Comparison of ENCODE assay signal across 7 cellular contexts in the genomic region with DNA sequence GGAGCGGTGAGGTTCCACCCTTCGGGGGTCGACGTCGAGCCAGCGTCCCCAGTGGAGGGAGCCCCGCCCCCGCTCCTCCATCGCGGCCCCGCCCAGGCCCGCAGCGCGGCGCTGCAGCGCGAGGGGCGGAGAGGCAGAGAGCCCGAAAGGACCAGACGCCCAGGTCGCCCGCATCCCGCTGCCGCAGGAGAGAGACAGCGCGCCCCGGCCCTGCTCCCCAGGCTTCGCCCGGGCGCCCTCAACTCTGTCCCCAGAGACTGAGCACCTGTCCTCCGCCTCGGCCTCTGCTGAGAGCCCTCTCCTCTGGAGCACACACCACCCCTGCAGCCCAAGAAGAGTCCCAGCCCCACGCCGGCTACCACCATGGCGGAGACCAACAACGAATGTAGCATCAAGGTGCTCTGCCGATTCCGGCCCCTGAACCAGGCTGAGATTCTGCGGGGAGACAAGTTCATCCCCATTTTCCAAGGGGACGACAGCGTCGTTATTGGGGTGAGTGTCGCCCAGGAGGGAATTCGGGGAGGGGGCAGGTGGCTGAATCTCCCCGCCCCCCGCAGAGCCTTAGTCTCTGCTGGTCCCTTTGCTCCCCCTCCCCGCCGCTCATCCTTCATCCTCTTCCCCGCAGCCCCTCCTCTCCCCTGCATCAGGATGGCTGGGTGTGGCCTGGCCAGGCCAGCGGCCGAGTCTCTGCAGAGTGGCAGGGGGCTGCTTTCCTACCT. TPM values are rescaled to one million over a fixed set of nuclear protein-coding genes. Genes with fewer than 3 reads are reported as not detected.
A peak's percentile ranks its signal among the peaks of the same experiment; 100 is the strongest.
DNase-seq lines count a peak whose midpoint lies in the region; FAIRE-seq and TF ChIP-seq lines count a peak whose summit lies in the region.

A gene (plus strand): TSS at position 136 of the 719 bp plus-strand sequence. CDS start 228 bp downstream, at position 364.

- intact Hi-C loops in tibial artery (cut with DNase I; ENCODE audit: low total_unique reads) = no loop called here

- H3K27ac ChIP-seq in tibial artery = peak within 1 kb of the TSS in 1 of 2 donors; percentile 11

- H3K4me3 Mint-ChIP-seq in osteocyte (ENCODE audit: unreplicated experiment) = peak within 1 kb of the TSS; percentile 67

- FAIRE-seq in GM12892 (lab: Jason Lieb, UNC) = peak; percentile 66
- no peak for FAIRE-seq in RCC 7860 (lab: Jason Lieb, UNC)

- TF ChIP-seq POLR2A in GM12892 (IDR thresholded peaks at IDR 0.05; ENCODE audit: low read depth, low read length) = no peak

- H3K27me3 ChIP-seq in tibial artery = peaks cover 0 to 29% of the 10 kb centered on the region in 2 donors

- H3K27me3 Mint-ChIP-seq in osteocyte (ENCODE audit: unreplicated experiment) = peaks cover 51% of the 10 kb centered on the region

- H3K4me1 ChIP-seq in tibial artery = peaks cover 0 to 25% (median 22%) of the 10 kb centered on the region in 4 donors

- TF ChIP-seq CTCF in fibroblast of the aortic adventitia (IDR thresholded peaks at IDR 0.05; ENCODE audit: insufficient read depth, low read length) = peak; percentile 5
- no peak for TF ChIP-seq CTCF in osteocyte (IDR thresholded peaks at IDR 0.05)
- TF ChIP-seq CTCF in tibial artery (IDR thresholded peaks at IDR 0.05) = no peak

- peak within 1 kb of the TSS; percentile 62 for H3K4me3 ChIP-seq in fibroblast of the aortic adventitia (ENCODE audit: low read depth, low read length)
- H3K4me3 ChIP-seq in tibial artery = peak within 1 kb of the TSS; percentile 41 to 45

- peaks cover 35% of the 10 kb centered on the region for H3K4me1 Mint-ChIP-seq in osteocyte (ENCODE audit: unreplicated experiment)

- H3K9me3 Mint-ChIP-seq in osteocyte (ENCODE audit: unreplicated experiment) = no peaks in the 10 kb centered on the region

- peaks cover 7% of the 10 kb centered on the region for H3K36me3 Mint-ChIP-seq in osteocyte (ENCODE audit: unreplicated experiment)

- H3K27ac Mint-ChIP-seq in osteocyte (ENCODE audit: unreplicated experiment) = peak within 1 kb of the TSS; percentile 23

- H3K36me3 ChIP-seq in tibial artery = no peaks in the 10 kb centered on the region

- DNase-seq in GM12892 (ENCODE audit: insufficient read length) (peak; percentile 72), NCI-H2227 (lab: John Stamatoyannopoulos, UW; ENCODE audit: unreplicated experiment) (peak; percentile 80), fibroblast of the aortic adventitia (ENCODE audit: low read depth) (no peak), osteocyte (ENCODE audit: extremely low spot score, unreplicated experiment) (no peak), tibial artery (peak in 1 of 2 donors; percentile 67), RCC 7860 (ENCODE audit: low spot score) (no peak)
- peak; percentile 70 for DNase-seq in activated T-cell treated with anti-CD3 and anti-CD28 coated beads, Interleukin-2, amount 50 U/mL, for 1 hour

- no peaks in the 10 kb centered on the region for H3K9me3 ChIP-seq in tibial artery

RNA-seq across cellular contexts. Expression of the gene that starts here (rescaled TPM):
- polyA plus RNA-seq in GM12892 (2012; ENCODE audit: missing spikeins) = 0.55 TPM
- total RNA-seq in fibroblast of the aortic adventitia (ENCODE audit: low replicate concordance) = 0.72 and 1.8 TPM in 2 replicates
- total RNA-seq in osteocyte = 0.43 and 0.73 TPM in 2 replicates

Comparison
In these comparisons a context has a peak if more than half of its experiments do, and no peak if none do; other contexts are left out.
1. DNase-seq: peak in GM12892 (single experiment), NCI-H2227 (single experiment) and activated T-cell treated with anti-CD3 and anti-CD28 coated beads, Interleukin-2, amount 50 U/mL, for 1 hour (single experiment); none in fibroblast of the aortic adventitia (single experiment), osteocyte (single experiment) and RCC 7860 (single experiment).